In genomic region chr6:44053760-44054556, GRCh38 we compare ENCODE assay signal across 12 cellular contexts.
A peak's percentile ranks its signal among the peaks of the same experiment; 100 is the strongest.
DNase-seq lines count a peak whose midpoint lies in the region; ATAC-seq, FAIRE-seq and TF ChIP-seq lines count a peak whose summit lies in the region.
"Had no signal": no experiment of that assay in that cellular context is flagged by ENCODE, and none has a peak within 500 bp of the region (broad histone marks: within the 10 kb centered on the region; RNA-seq: fewer than 3 reads in every experiment).

No MANE protein-coding gene starts in this region.

- peak overlapping the region; percentile 36 for H3K9ac ChIP-seq in astrocyte (ENCODE audit: low read length)

- H3K36me3 ChIP-seq in left ventricle myocardium inferior = no peaks in the 10 kb centered on the region
- H3K36me3 ChIP-seq in astrocyte (ENCODE audit: insufficient read depth, low read length) = no peaks in the 10 kb centered on the region
- H3K36me3 ChIP-seq in hepatocyte (replicated peaks; ENCODE audit: insufficient read depth, low read depth) = no peaks in the 10 kb centered on the region
- no peaks in the 10 kb centered on the region for H3K36me3 ChIP-seq in uterus

- H3K4me3 ChIP-seq in left ventricle myocardium inferior = no peak overlapping the region
- H3K4me3 ChIP-seq in astrocyte (ENCODE audit: insufficient read depth, low read depth, low read length) = no peak overlapping the region
- H3K4me3 ChIP-seq in hepatocyte = no peak overlapping the region
- H3K4me3 ChIP-seq in uterus = no peak overlapping the region

- 72% methylated on average over 11 of the region's 11 CpGs for WGBS in hepatocyte (ENCODE audit: low lambda C conversion rate, missing lambda C conversion rate)

- H3K9me3 Mint-ChIP-seq in astrocyte (ENCODE audit: unreplicated experiment) = peaks cover 5% of the 10 kb centered on the region
- H3K9me3 Mint-ChIP-seq: activated CD8-positive, alpha-beta T cell treated with anti-CD3 and anti-CD28 coated beads for 36 hours; activated naive CD8-positive, alpha-beta T cell treated with anti-CD3 and anti-CD28 coated beads, Interleukin-2, amount 10 ng/mL, durations not matched to agents 7 days and 5 days had no signal

- intact Hi-C loops in Right ventricle myocardium inferior (cut with DNase I) = no loop called here
- intact Hi-C loops in left ventricle myocardium inferior (cut with micrococcal nuclease) = no loop called here
- intact Hi-C loops in uterus (cut with DNase I; ENCODE audit: low total_unique reads) = no loop called here

- H3K4me3 Mint-ChIP-seq in astrocyte (ENCODE audit: unreplicated experiment) = peak overlapping the region; percentile 22
- H3K4me3 Mint-ChIP-seq: activated CD8-positive, alpha-beta T cell treated with anti-CD3 and anti-CD28 coated beads for 36 hours; activated naive CD8-positive, alpha-beta T cell treated with anti-CD3 and anti-CD28 coated beads, Interleukin-2, amount 10 ng/mL, durations not matched to agents 7 days and 5 days had no signal

- no peak overlapping the region for H3K27ac ChIP-seq in left ventricle myocardium inferior (replicated peaks)
- peak overlapping the region; percentile 65 for H3K27ac ChIP-seq in astrocyte (ENCODE audit: low read depth, low read length)
- H3K27ac ChIP-seq in hepatocyte = peak overlapping the region; percentile 65
- peak overlapping the region; percentile 89 to 91 for H3K27ac ChIP-seq in uterus

- no peaks in the 10 kb centered on the region for H3K9me3 ChIP-seq in left ventricle myocardium inferior (replicated peaks)
- no peaks in the 10 kb centered on the region for H3K9me3 ChIP-seq in astrocyte (ENCODE audit: insufficient read depth, low read depth, low read length)
- no peaks in the 10 kb centered on the region for H3K9me3 ChIP-seq in hepatocyte (ENCODE audit: low read depth)
- no peaks in the 10 kb centered on the region for H3K9me3 ChIP-seq in uterus

- H3K27me3 Mint-ChIP-seq in astrocyte (ENCODE audit: low read depth, unreplicated experiment) = no peaks in the 10 kb centered on the region

- no peaks in the 10 kb centered on the region for H3K9me2 ChIP-seq in hepatocyte (replicated peaks; ENCODE audit: insufficient read depth)

- DNase-seq in Right ventricle myocardium inferior (ENCODE audit: missing footprints) = peak; percentile 11
- DNase-seq in left ventricle myocardium inferior = no peak
- DNase-seq in astrocyte (ENCODE audit: low read depth) = peak; percentile 78
- no peak for DNase-seq in hepatocyte (ENCODE audit: low spot score)
- no peak for DNase-seq in uterus
- no peak for DNase-seq in NCI-H774 (lab: John Stamatoyannopoulos, UW)
- DNase-seq in NCI-H2171 treated with DMSO at 0.1 percent for 48 hours (lab: John Stamatoyannopoulos, UW) = no peak
- DNase-seq: 8988T; activated CD8-positive, alpha-beta T cell treated with anti-CD3 and anti-CD28 coated beads for 36 hours; activated naive CD8-positive, alpha-beta T cell treated with anti-CD3 and anti-CD28 coated beads, Interleukin-2, amount 10 ng/mL, durations not matched to agents 7 days and 5 days; NCI-H345 had no signal

- H3K4me1 Mint-ChIP-seq in astrocyte (ENCODE audit: low read depth, unreplicated experiment) = peaks cover 53% of the 10 kb centered on the region

- H3K27me3 ChIP-seq in left ventricle myocardium inferior (ENCODE audit: low read depth) = no peaks in the 10 kb centered on the region
- no peaks in the 10 kb centered on the region for H3K27me3 ChIP-seq in astrocyte (ENCODE audit: insufficient read depth, low read length)
- no peaks in the 10 kb centered on the region for H3K27me3 ChIP-seq in hepatocyte
- no peaks in the 10 kb centered on the region for H3K27me3 ChIP-seq in uterus

- FAIRE-seq in astrocyte (lab: Jason Lieb, UNC) = no peak

- no peak for TF ChIP-seq POLR2A in uterus (IDR thresholded peaks at IDR 0.05)

- no peaks in the 10 kb centered on the region for H4K20me1 ChIP-seq in astrocyte (ENCODE audit: insufficient read depth, low read length)
- no peaks in the 10 kb centered on the region for H4K20me1 ChIP-seq in hepatocyte (ENCODE audit: insufficient read depth, poor library complexity, severe bottlenecking)

- no peak for ATAC-seq in Right ventricle myocardium inferior
- ATAC-seq in HG03095 (IDR thresholded peaks at IDR 0.05; ENCODE audit: unreplicated experiment) = no peak
- ATAC-seq: activated CD8-positive, alpha-beta T cell treated with anti-CD3 and anti-CD28 coated beads for 36 hours had no signal

- H3K36me3 Mint-ChIP-seq in astrocyte (ENCODE audit: low read depth, unreplicated experiment) = no peaks in the 10 kb centered on the region
- H3K36me3 Mint-ChIP-seq: activated naive CD8-positive, alpha-beta T cell treated with anti-CD3 and anti-CD28 coated beads, Interleukin-2, amount 10 ng/mL, durations not matched to agents 7 days and 5 days had no signal

- H2AFZ ChIP-seq in astrocyte (ENCODE audit: low read depth, low read length) = peak overlapping the region; percentile 27
- no peak overlapping the region for H2AFZ ChIP-seq in hepatocyte

- TF ChIP-seq CTCF in left ventricle myocardium inferior (IDR thresholded peaks at IDR 0.05; ENCODE audit: borderline replicate concordance) (no peak), astrocyte (IDR thresholded peaks at IDR 0.05; ENCODE audit: insufficient read depth, low read depth, low read length) (no peak), hepatocyte (IDR thresholded peaks at IDR 0.05; ENCODE audit: poor library complexity) (no peak), uterus (IDR thresholded peaks at IDR 0.05) (no peak)

- H3K4me1 ChIP-seq in left ventricle myocardium inferior (peaks cover 73% of the 10 kb centered on the region), astrocyte (ENCODE audit: insufficient read depth, low read length) (peaks cover 87% of the 10 kb centered on the region), hepatocyte (ENCODE audit: insufficient read depth) (peaks cover 43% of the 10 kb centered on the region), uterus (peaks cover 4 to 15% of the 10 kb centered on the region in 2 donors)

- H3K4me2 ChIP-seq in astrocyte (ENCODE audit: low read length) = peak overlapping the region; percentile 66
- H3K4me2 ChIP-seq in hepatocyte = no peak overlapping the region

- peak overlapping the region; percentile 69 for H3K27ac Mint-ChIP-seq in astrocyte (ENCODE audit: unreplicated experiment)
- H3K27ac Mint-ChIP-seq: activated CD8-positive, alpha-beta T cell treated with anti-CD3 and anti-CD28 coated beads for 36 hours; activated naive CD8-positive, alpha-beta T cell treated with anti-CD3 and anti-CD28 coated beads, Interleukin-2, amount 10 ng/mL, durations not matched to agents 7 days and 5 days had no signal

- H3K79me2 ChIP-seq in astrocyte (ENCODE audit: insufficient read depth, low read length) (no peaks in the 10 kb centered on the region), hepatocyte (no peaks in the 10 kb centered on the region)

Comparison
In these comparisons a context has a peak if more than half of its experiments do, and no peak if none do; other contexts are left out.
1. DNase-seq: peak in Right ventricle myocardium inferior (single experiment) and astrocyte (single experiment); none in left ventricle myocardium inferior (single experiment), hepatocyte (single experiment), uterus (0 of 2), NCI-H774 (single experiment) and NCI-H2171 treated with DMSO at 0.1 percent for 48 hours (single experiment).